Comparison of ENCODE assay signal across 1 cellular context in the genomic region with DNA sequence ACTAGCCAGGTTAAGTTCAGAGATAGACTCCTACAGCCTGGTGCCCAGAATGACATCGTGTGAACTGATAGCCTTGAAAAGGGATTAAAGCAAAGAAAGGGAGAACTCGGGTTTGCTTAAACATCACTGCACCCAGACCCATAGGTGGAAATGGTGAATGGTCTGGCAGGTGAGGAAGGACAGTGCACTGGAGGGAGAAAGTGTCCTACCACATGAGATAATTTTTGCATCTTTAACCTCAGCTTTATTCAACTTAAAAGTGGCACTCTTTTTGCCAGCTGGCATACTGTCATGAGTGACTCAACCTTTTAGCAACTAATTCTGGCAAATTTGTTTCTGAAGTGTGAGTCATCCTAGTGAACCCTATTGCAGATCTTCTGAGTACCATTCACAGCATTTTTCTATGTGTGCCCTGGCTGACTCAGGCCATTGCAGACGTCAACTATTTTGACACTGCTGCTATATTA.
TF ChIP-seq lines count a peak whose summit lies in the region.

No MANE protein-coding gene starts in this region.

TF ChIP-seq in SK-N-SH, 30 proteins besides CTCF, POLR2A, EP300 and RAD21 (continued from another document):
- TF ChIP-seq, protein P1, sequence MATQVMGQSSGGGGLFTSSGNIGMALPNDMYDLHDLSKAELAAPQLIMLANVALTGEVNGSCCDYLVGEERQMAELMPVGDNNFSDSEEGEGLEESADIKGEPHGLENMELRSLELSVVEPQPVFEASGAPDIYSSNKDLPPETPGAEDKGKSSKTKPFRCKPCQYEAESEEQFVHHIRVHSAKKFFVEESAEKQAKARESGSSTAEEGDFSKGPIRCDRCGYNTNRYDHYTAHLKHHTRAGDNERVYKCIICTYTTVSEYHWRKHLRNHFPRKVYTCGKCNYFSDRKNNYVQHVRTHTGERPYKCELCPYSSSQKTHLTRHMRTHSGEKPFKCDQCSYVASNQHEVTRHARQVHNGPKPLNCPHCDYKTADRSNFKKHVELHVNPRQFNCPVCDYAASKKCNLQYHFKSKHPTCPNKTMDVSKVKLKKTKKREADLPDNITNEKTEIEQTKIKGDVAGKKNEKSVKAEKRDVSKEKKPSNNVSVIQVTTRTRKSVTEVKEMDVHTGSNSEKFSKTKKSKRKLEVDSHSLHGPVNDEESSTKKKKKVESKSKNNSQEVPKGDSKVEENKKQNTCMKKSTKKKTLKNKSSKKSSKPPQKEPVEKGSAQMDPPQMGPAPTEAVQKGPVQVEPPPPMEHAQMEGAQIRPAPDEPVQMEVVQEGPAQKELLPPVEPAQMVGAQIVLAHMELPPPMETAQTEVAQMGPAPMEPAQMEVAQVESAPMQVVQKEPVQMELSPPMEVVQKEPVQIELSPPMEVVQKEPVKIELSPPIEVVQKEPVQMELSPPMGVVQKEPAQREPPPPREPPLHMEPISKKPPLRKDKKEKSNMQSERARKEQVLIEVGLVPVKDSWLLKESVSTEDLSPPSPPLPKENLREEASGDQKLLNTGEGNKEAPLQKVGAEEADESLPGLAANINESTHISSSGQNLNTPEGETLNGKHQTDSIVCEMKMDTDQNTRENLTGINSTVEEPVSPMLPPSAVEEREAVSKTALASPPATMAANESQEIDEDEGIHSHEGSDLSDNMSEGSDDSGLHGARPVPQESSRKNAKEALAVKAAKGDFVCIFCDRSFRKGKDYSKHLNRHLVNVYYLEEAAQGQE (IDR thresholded peaks at IDR 0.05; ENCODE audit: low read depth, low read length), result 0 out of 2 replicates have a peak, but pooled peaks have one; percentile 16
- TF ChIP-seq, protein P2, sequence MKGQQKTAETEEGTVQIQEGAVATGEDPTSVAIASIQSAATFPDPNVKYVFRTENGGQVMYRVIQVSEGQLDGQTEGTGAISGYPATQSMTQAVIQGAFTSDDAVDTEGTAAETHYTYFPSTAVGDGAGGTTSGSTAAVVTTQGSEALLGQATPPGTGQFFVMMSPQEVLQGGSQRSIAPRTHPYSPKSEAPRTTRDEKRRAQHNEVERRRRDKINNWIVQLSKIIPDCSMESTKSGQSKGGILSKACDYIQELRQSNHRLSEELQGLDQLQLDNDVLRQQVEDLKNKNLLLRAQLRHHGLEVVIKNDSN (IDR thresholded peaks at IDR 0.05; ENCODE audit: borderline replicate concordance, low read depth), result no peak
- TF ChIP-seq RXRA (IDR thresholded peaks at IDR 0.05; ENCODE audit: borderline replicate concordance, low read depth), result peak; percentile 86
- TF ChIP-seq FOXM1 (IDR thresholded peaks at IDR 0.05; ENCODE audit: low read depth), result 0 out of 2 replicates have a peak, but pooled peaks have one; percentile 25
- TF ChIP-seq, protein P3, sequence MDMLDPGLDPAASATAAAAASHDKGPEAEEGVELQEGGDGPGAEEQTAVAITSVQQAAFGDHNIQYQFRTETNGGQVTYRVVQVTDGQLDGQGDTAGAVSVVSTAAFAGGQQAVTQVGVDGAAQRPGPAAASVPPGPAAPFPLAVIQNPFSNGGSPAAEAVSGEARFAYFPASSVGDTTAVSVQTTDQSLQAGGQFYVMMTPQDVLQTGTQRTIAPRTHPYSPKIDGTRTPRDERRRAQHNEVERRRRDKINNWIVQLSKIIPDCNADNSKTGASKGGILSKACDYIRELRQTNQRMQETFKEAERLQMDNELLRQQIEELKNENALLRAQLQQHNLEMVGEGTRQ (IDR thresholded peaks at IDR 0.05; ENCODE audit: borderline replicate concordance, low read depth, low read length), result no peak
